16 cellular contexts compared by ENCODE assay signal in the genomic region with DNA sequence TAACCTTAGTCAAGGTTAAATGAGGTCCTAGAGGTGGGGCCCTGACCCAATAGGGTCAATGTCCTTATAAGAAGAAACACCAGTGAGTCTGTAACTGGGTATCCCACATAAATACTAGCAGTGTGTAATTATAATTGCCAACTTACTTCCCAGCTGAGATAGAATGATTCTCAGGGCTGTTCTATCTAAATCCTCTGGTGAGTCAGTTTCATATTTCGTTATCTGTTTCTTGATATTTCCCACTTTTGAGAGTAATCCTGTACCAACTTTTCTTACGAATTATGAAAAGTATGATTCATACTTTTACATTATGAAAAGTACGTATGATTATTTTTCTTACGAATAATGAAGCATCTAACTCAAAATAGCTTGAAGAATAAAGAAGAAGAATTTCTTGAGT.
A peak's percentile ranks its signal among the peaks of the same experiment; 100 is the strongest.
DNase-seq lines count a peak whose midpoint lies in the region; ATAC-seq and TF ChIP-seq lines count a peak whose summit lies in the region.
"Had no signal": no experiment of that assay in that cellular context is flagged by ENCODE, and none has a peak within 500 bp of the region (broad histone marks: within the 10 kb centered on the region; RNA-seq: fewer than 3 reads in every experiment).

No MANE protein-coding gene starts in this region.

- no peak overlapping the region for H4K5ac ChIP-seq in IMR-90 (ENCODE audit: low read depth, low read length)

- H3K4me1 ChIP-seq in IMR-90 (ENCODE audit: control insufficient read depth, insufficient read depth, low read length) (no peaks in the 10 kb centered on the region), uterus (no peaks in the 10 kb centered on the region)
- H3K4me1 ChIP-seq: A549, HAP-1 had no signal

- no CpG with 5 or more reads among the region's 4 CpGs for WGBS in IMR-90 (ENCODE audit: extremely low coverage in 2 of 2, insufficient read length in 1 of 2), 2 experiments

- H3K27me3 ChIP-seq in IMR-90 (ENCODE audit: control insufficient read depth, insufficient read depth, low read length), result no peaks in the 10 kb centered on the region
- H3K27me3 ChIP-seq in uterus, result no peaks in the 10 kb centered on the region
- H3K27me3 ChIP-seq: BLaER1 had no signal

- H3K9me1 ChIP-seq in IMR-90 (ENCODE audit: insufficient read depth, low read length), result no peaks in the 10 kb centered on the region

- no peak overlapping the region for H2BK15ac ChIP-seq in IMR-90 (ENCODE audit: low read depth, low read length)

- DNase-seq in NCI-H82 (lab: John Stamatoyannopoulos, UW) (peak; percentile 12), NCI-H82 treated with DMSO at 0.1 percent for 48 hours (lab: John Stamatoyannopoulos, UW; ENCODE audit: unreplicated experiment) (no peak), IMR-90 (peak; percentile 44), choroid plexus epithelial cell (ENCODE audit: low read depth) (peak; percentile 18), omental fat pad (ENCODE audit: low spot score) (no peak), NCI-H128 (lab: John Stamatoyannopoulos, UW; ENCODE audit: unreplicated experiment) (no peak), uterus (no peak)
- DNase-seq: AML-193; CD4-positive, alpha-beta memory T cell; DMS79 treated with DMSO at 0.1 percent for 48 hours; GF-D8; GM23248 had no signal

- H3K18ac ChIP-seq in IMR-90 (ENCODE audit: low read depth, low read length), result no peak overlapping the region

- in situ Hi-C loops in IMR-90 (cut with MboI; ENCODE audit: low sequenced_read_pairs), result no loop called here

- H3K36me3 ChIP-seq in IMR-90 (ENCODE audit: control insufficient read depth, insufficient read depth, low read length), result no peaks in the 10 kb centered on the region
- no peaks in the 10 kb centered on the region for H3K36me3 ChIP-seq in uterus
- H3K36me3 ChIP-seq: BLaER1, HAP-1 had no signal

- H4K20me1 ChIP-seq in IMR-90 (ENCODE audit: insufficient read depth, low read length), result no peaks in the 10 kb centered on the region
- H4K20me1 ChIP-seq: BLaER1 had no signal

- no peak overlapping the region for H3K4me3 ChIP-seq in IMR-90 (ENCODE audit: insufficient read depth, low read depth, low read length)
- no peak overlapping the region for H3K4me3 ChIP-seq in choroid plexus epithelial cell (ENCODE audit: low read depth, low read length)
- H3K4me3 ChIP-seq in uterus, result no peak overlapping the region
- H3K4me3 ChIP-seq: A549, BLaER1, GM23248, HAP-1 had no signal

- H3K14ac ChIP-seq in IMR-90 (replicated peaks; ENCODE audit: low read depth, low read length), result no peak overlapping the region

- no peak overlapping the region for H2BK120ac ChIP-seq in IMR-90 (ENCODE audit: low read depth, low read length)

- H3K4me2 ChIP-seq in IMR-90 (ENCODE audit: low read depth, low read length), result no peak overlapping the region
- H3K4me2 ChIP-seq: A549, BLaER1 had no signal

- no peak for TF ChIP-seq POLR2A in IMR-90 (IDR thresholded peaks at IDR 0.05; ENCODE audit: low read depth, low read length)
- no peak for TF ChIP-seq POLR2A in uterus (IDR thresholded peaks at IDR 0.05)

- H3K27ac ChIP-seq in IMR-90 (ENCODE audit: insufficient read depth, low read length), result no peak overlapping the region
- H3K27ac ChIP-seq in uterus, result no peak overlapping the region
- H3K27ac ChIP-seq: 22Rv1, A549, BLaER1, GM23248 had no signal

- TF ChIP-seq CTCF in IMR-90 (conservative IDR thresholded peaks at IDR 0.05; ENCODE audit: low read depth, low read length) (no peak), choroid plexus epithelial cell (conservative IDR thresholded peaks at IDR 0.05; ENCODE audit: low read depth, low read length) (no peak), omental fat pad (IDR thresholded peaks at IDR 0.05) (no peak), uterus (IDR thresholded peaks at IDR 0.05) (no peak)

- ATAC-seq in IMR-90 (ENCODE audit: low read depth) (no peak), omental fat pad (ENCODE audit: low FRiP score) (peak; percentile 88)
- ATAC-seq: A549 had no signal

- no peak overlapping the region for H3K56ac ChIP-seq in IMR-90 (ENCODE audit: extremely low read depth, insufficient read depth, low read length)

- H4K8ac ChIP-seq in IMR-90 (ENCODE audit: low read depth in 2 of 2, low read length in 2 of 2), result no peak overlapping the region

- no TSS peak for BruUV-seq in IMR-90 (replicated peaks; lab: Mats Ljungman, UMichigan)

- H2BK5ac ChIP-seq in IMR-90 (ENCODE audit: low read depth, low read length, poor library complexity, severe bottlenecking), result no peak overlapping the region

- H2AK9ac ChIP-seq in IMR-90 (replicated peaks; ENCODE audit: low read depth, low read length, poor library complexity), result no peak overlapping the region

- peaks cover 2 to 12% of the 10 kb centered on the region in 2 experiments; a peak in 1 of 4 replicates for H3K79me1 ChIP-seq in IMR-90 (ENCODE audit: low read depth in 1 of 2, low read length in 2 of 2)

- CTCF ChIA-PET in IMR-90 (lab: Yijun Ruan, JAX), result no interaction called here

- dilution Hi-C loops in IMR-90 (cut with HindIII; ENCODE audit: low sequenced_read_pairs, unreplicated experiment), result no loop called here

- H3K4ac ChIP-seq in IMR-90 (ENCODE audit: low read depth, low read length), result no peak overlapping the region

- H2AFZ ChIP-seq in IMR-90 (replicated peaks; ENCODE audit: low read length, poor library complexity), result no peak overlapping the region
- H2AFZ ChIP-seq: GM23248 had no signal

- H2BK20ac ChIP-seq in IMR-90 (ENCODE audit: low read depth, low read length), result no peak overlapping the region

- no peak overlapping the region for H4K91ac ChIP-seq in IMR-90 (ENCODE audit: insufficient read depth, low read depth, low read length)

- no peaks in the 10 kb centered on the region for H3K9me3 ChIP-seq in IMR-90 (ENCODE audit: control insufficient read depth, insufficient read depth, low read length)
- H3K9me3 ChIP-seq in uterus, result no peaks in the 10 kb centered on the region
- H3K9me3 ChIP-seq: A549, BLaER1, HAP-1 had no signal

- TF ChIP-seq RAD21 in IMR-90 (IDR thresholded peaks at IDR 0.05; ENCODE audit: low read length), result no peak

- intact Hi-C loops in IMR-90 (cut with micrococcal nuclease), result no loop called here
- intact Hi-C loops in uterus (cut with DNase I; ENCODE audit: low total_unique reads), result no loop called here

- H3K9ac ChIP-seq in IMR-90 (ENCODE audit: low read depth, low read length), result no peak overlapping the region
- H3K9ac ChIP-seq: BLaER1, GM23248 had no signal

- no peak overlapping the region for H2AK5ac ChIP-seq in IMR-90 (ENCODE audit: low read depth, low read length)

- POLR2A ChIA-PET in IMR-90 (lab: Charles Lee; ENCODE audit: unreplicated experiment), result no interaction called here

- H3K23ac ChIP-seq in IMR-90 (ENCODE audit: low read depth, low read length), result no peak overlapping the region

TF ChIP-seq in IMR-90, 13 proteins besides CTCF, POLR2A, EP300 and RAD21:
- TF ChIP-seq CHD1 (IDR thresholded peaks at IDR 0.05; ENCODE audit: low read depth, low read length), result no peak
- no peak for TF ChIP-seq MAFK (IDR thresholded peaks at IDR 0.05; ENCODE audit: low read depth, low read length)
- TF ChIP-seq BHLHE40 (IDR thresholded peaks at IDR 0.05; ENCODE audit: low read depth, low read length), result no peak

Comparison
In these comparisons a context has a peak if more than half of its experiments do, and no peak if none do; other contexts are left out.
1. DNase-seq: peak in NCI-H82 (single experiment), IMR-90 (single experiment) and choroid plexus epithelial cell (single experiment); none in NCI-H82 treated with DMSO at 0.1 percent for 48 hours (single experiment), omental fat pad (single experiment), NCI-H128 (single experiment) and uterus (0 of 2).